ENCODE assay signal across 19 cellular contexts in the genomic region with DNA sequence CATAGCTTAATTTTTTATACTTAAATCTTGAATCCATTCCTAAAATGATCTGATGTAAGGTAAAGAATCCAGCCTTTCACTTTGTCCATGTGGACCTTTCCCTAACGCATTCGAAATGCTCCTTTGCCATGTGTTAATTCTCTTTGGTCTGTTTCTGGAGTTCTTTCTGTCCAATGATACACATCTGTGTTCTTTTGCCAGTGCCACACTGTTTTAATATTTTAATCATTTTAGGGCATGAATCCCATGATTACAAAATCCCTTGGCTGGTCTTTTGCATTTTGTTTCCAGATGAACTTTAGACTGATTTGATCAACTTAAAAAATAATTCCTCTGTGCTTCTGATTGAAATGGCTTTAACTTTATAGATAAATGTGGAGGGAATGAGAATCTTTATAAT.
"Had no signal": no experiment of that assay in that cellular context is flagged by ENCODE, and none has a peak within 500 bp of the region (broad histone marks: within the 10 kb centered on the region; RNA-seq: fewer than 3 reads in every experiment).

No MANE protein-coding gene starts in this region.

- H3K36me3 ChIP-seq: neural progenitor cell, prostate gland, right atrium auricular region, spleen, transverse colon, upper lobe of right lung, uterus had no signal

- H3K27ac ChIP-seq: neural progenitor cell, prostate gland, right atrium auricular region, skin epidermis, spleen, testis, transverse colon, upper lobe of right lung, uterus had no signal

- H3K4me1 ChIP-seq: neural progenitor cell, prostate gland, spleen, testis, upper lobe of right lung, uterus had no signal

- H3K4me3 ChIP-seq: neural progenitor cell, prostate gland, right atrium auricular region, skin epidermis, spleen, testis, transverse colon, upper lobe of right lung, uterus had no signal

- ATAC-seq: naive thymus-derived CD4-positive, alpha-beta T cell; stimulated activated memory B cell treated with anti-CD40 and anti-IgM and Interleukin-4, amounts not matched to agents 10 μg/mL and 1 μg/mL and 100 μg/mL, for 72 hours; stimulated activated naive CD8-positive, alpha-beta T cell treated with anti-CD3 and anti-CD28 coated beads, Interleukin-15, Interleukin-2, amounts not matched to agents 100 U/mL and 50 U/mL, for 24 hours; upper lobe of right lung had no signal

- DNase-seq: cerebellar nuclear complex; cortex of kidney; hypothalamus; mesenchymal stem cell; midbrain; naive thymus-derived CD4-positive, alpha-beta T cell; spleen; stimulated activated CD4-positive, alpha-beta T cell treated with anti-CD3 and anti-CD28 coated beads, Interleukin-4, amount 100 ng/mL, for 4 hours; stimulated activated naive CD8-positive, alpha-beta T cell treated with anti-CD3 and anti-CD28 coated beads, Interleukin-15, Interleukin-2, amounts not matched to agents 100 U/mL and 50 U/mL, for 24 hours; substantia nigra; testis; transverse colon; upper lobe of right lung; uterus had no signal

- H3K9me3 ChIP-seq: prostate gland, right atrium auricular region, spleen, testis, transverse colon, upper lobe of right lung, uterus had no signal

- H3K9ac ChIP-seq: neural progenitor cell had no signal

- H3K27me3 ChIP-seq: neural progenitor cell, right atrium auricular region, testis, transverse colon, uterus had no signal
